Comparison of ENCODE assay signal across 26 cellular contexts in the genomic region with DNA sequence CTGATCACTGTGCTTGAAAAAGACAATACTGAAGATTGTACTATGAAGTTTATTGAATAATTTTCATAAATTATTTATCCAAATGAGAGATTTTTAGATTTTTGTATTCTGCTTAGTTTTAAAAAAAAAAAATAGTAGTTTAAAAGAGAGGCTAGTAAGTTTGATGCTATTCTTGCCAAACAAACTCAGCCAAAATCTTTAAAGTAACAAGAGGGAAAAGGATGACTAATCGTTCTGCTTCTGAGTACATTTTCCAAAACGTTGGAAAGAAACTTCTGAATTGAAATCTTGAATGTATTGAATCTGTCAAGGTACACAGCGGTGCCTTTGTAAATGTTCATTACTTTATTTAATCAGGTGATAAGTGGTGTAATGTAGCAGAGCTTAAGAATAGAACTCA. TPM values are rescaled to one million over a fixed set of nuclear protein-coding genes. Genes with fewer than 3 reads are reported as not detected.
A peak's percentile ranks its signal among the peaks of the same experiment; 100 is the strongest.
DNase-seq lines count a peak whose midpoint lies in the region; ATAC-seq and TF ChIP-seq lines count a peak whose summit lies in the region.
"Had no signal": no experiment of that assay in that cellular context is flagged by ENCODE, and none has a peak within 500 bp of the region (broad histone marks: within the 10 kb centered on the region; RNA-seq: fewer than 3 reads in every experiment).

No MANE protein-coding gene starts in this region.

- H3K79me2 ChIP-seq in hepatocyte = no peaks in the 10 kb centered on the region

- WGBS in hepatocyte (ENCODE audit: low lambda C conversion rate, missing lambda C conversion rate) = 79% methylated on average over 3 of the region's 3 CpGs

- H3K9me3 ChIP-seq in hepatocyte (ENCODE audit: low read depth) = no peaks in the 10 kb centered on the region
- H3K9me3 ChIP-seq: Peyer's patch, SJSA1 had no signal

- DNase-seq in NCI-H146 (lab: John Stamatoyannopoulos, UW) (peak; percentile 17), NCI-H146 treated with DMSO at 0.1 percent for 48 hours (lab: John Stamatoyannopoulos, UW; ENCODE audit: unreplicated experiment) (no peak), astrocyte of the cerebellum (ENCODE audit: low read depth) (peak; percentile 4), fibroblast of pulmonary artery (ENCODE audit: low read depth) (peak; percentile 17), superior temporal gyrus (ENCODE audit: extremely low spot score) (peak; percentile 36), NOMO-1 (lab: John Stamatoyannopoulos, UW; ENCODE audit: unreplicated experiment in 2 of 2) (no peak), hepatocyte (ENCODE audit: low spot score) (no peak)
- DNase-seq: AML-193, DMS79, GOT3, HCEC 1CT, NCI-H1105, NCI-H1694, NCI-H2081, NCI-H2171, NCI-H345, NCI-H524, NCI-H774, Peyer's patch had no signal

- no peaks in the 10 kb centered on the region for H3K4me1 ChIP-seq in hepatocyte (ENCODE audit: insufficient read depth)
- H3K4me1 ChIP-seq: Peyer's patch, SJSA1 had no signal

- TF ChIP-seq CTCF in astrocyte of the cerebellum (IDR thresholded peaks at IDR 0.05; ENCODE audit: low read depth, low read length, missing control alignments) (no peak), fibroblast of pulmonary artery (IDR thresholded peaks at IDR 0.05; ENCODE audit: low read length, missing control alignments) (no peak), hepatocyte (IDR thresholded peaks at IDR 0.05; ENCODE audit: poor library complexity) (no peak)

- no peaks in the 10 kb centered on the region for H3K27me3 ChIP-seq in hepatocyte
- H3K27me3 ChIP-seq: Peyer's patch, SJSA1 had no signal

- no peak overlapping the region for H3K27ac ChIP-seq in hepatocyte
- H3K27ac ChIP-seq: 22Rv1, C4-2B, KMS-11, Peyer's patch, SJSA1 had no signal

- H3K36me3 ChIP-seq in hepatocyte (replicated peaks; ENCODE audit: insufficient read depth, low read depth) = no peaks in the 10 kb centered on the region

- no peak overlapping the region for H3K4me2 ChIP-seq in hepatocyte
- H3K4me2 ChIP-seq: KMS-11 had no signal

- in situ Hi-C loops in astrocyte of the cerebellum (cut with HindIII; ENCODE audit: low sequenced_read_pairs) = no loop called here

- no peak for ATAC-seq in GM18868 (IDR thresholded peaks at IDR 0.05; ENCODE audit: unreplicated experiment)
- ATAC-seq: GM12878 had no signal

- H3K4me3 ChIP-seq in astrocyte of the cerebellum (ENCODE audit: low read depth, low read length) = no peak overlapping the region
- no peak overlapping the region for H3K4me3 ChIP-seq in fibroblast of pulmonary artery (replicated peaks; ENCODE audit: low read depth, low read length)
- H3K4me3 ChIP-seq in hepatocyte = no peak overlapping the region
- H3K4me3 ChIP-seq: GM12878, Peyer's patch, SJSA1 had no signal

- no peaks in the 10 kb centered on the region for H3K9me2 ChIP-seq in hepatocyte (replicated peaks; ENCODE audit: insufficient read depth)

- H4K20me1 ChIP-seq in hepatocyte (ENCODE audit: insufficient read depth, poor library complexity, severe bottlenecking) = no peaks in the 10 kb centered on the region

- no peak overlapping the region for H2AFZ ChIP-seq in hepatocyte

RNA-seq across cellular contexts. Expression of gene NUP58, which starts 34.4 kb away (rescaled TPM):
- 49.1 and 61.3 TPM in 2 replicates for total RNA-seq in hepatocyte
- polyA plus RNA-seq in hepatocyte = 16.0 and 25.4 TPM in 2 replicates

RNA-seq across cellular contexts. Expression of gene ATP8A2, which starts 35.9 kb away (rescaled TPM):
- 1.6 and 2.1 TPM in 2 replicates for total RNA-seq in hepatocyte
- polyA plus RNA-seq in hepatocyte = 3.1 and 3.9 TPM in 2 replicates
- total RNA-seq: GM12878, OCI-LY7 had no signal

RNA-seq across cellular contexts. Expression of gene MTMR6, which starts 48.6 kb away (rescaled TPM):
- 16.7 and 17.2 TPM in 2 replicates for total RNA-seq in hepatocyte
- polyA plus RNA-seq in hepatocyte = 6.9 and 10.1 TPM in 2 replicates

Comparison
In these comparisons a context has a peak if more than half of its experiments do, and no peak if none do; other contexts are left out.
1. DNase-seq: peak in NCI-H146 (single experiment), astrocyte of the cerebellum (single experiment), fibroblast of pulmonary artery (single experiment) and superior temporal gyrus (single experiment); none in NCI-H146 treated with DMSO at 0.1 percent for 48 hours (single experiment), NOMO-1 (0 of 2) and hepatocyte (single experiment).